ENCODE assay signal across 9 cellular contexts in genomic region chr20:33561981-33562601, GRCh38.
DNase-seq lines count a peak whose midpoint lies in the region; ATAC-seq lines count a peak whose summit lies in the region.
"Had no signal": no experiment of that assay in that cellular context is flagged by ENCODE, and none has a peak within 500 bp of the region (broad histone marks: within the 10 kb centered on the region; RNA-seq: fewer than 3 reads in every experiment).

No MANE protein-coding gene starts in this region.

- no peak overlapping the region for H3K4me2 ChIP-seq in Karpas-422 (ENCODE audit: low read depth, low read length, poor library complexity, severe bottlenecking)
- H3K4me2 ChIP-seq: BLaER1 treated with 17β-estradiol and CSF1 and Interleukin-3, amounts not matched to agents 10 nM and 100 nM had no signal

- no peak overlapping the region for H3K4me3 ChIP-seq in Karpas-422 (ENCODE audit: low read length)
- H3K4me3 ChIP-seq: BLaER1 treated with 17β-estradiol and CSF1 and Interleukin-3, amounts not matched to agents 10 nM and 100 nM had no signal

- peak overlapping the region; percentile 47 for H3K27ac ChIP-seq in Karpas-422 (ENCODE audit: low read length)
- H3K27ac ChIP-seq: BLaER1 treated with 17β-estradiol and CSF1 and Interleukin-3, amounts not matched to agents 10 nM and 100 nM had no signal

- peaks cover 12% of the 10 kb centered on the region; the same call in 1 of the 2 replicates for H3K36me3 ChIP-seq in Karpas-422 (ENCODE audit: insufficient read depth, low read length)

- no peak overlapping the region for H3K9ac ChIP-seq in Karpas-422 (ENCODE audit: low read length)
- H3K9ac ChIP-seq: BLaER1 treated with 17β-estradiol and CSF1 and Interleukin-3, amounts not matched to agents 10 nM and 100 nM had no signal

- H2AFZ ChIP-seq in Karpas-422 (ENCODE audit: low read length) = no peak overlapping the region

- H3K9me3 ChIP-seq in Karpas-422 (ENCODE audit: low read length) = no peaks in the 10 kb centered on the region

- H3K79me2 ChIP-seq in Karpas-422 (ENCODE audit: low read length) = peaks cover 99% of the 10 kb centered on the region

- ATAC-seq in esophagus mucosa (peak; percentile 84), GM18870 (IDR thresholded peaks at IDR 0.05; ENCODE audit: unreplicated experiment) (no peak)

- no peaks in the 10 kb centered on the region for H3K9me2 ChIP-seq in Karpas-422 (replicated peaks; ENCODE audit: insufficient read depth, low read length)

- peaks cover 46% of the 10 kb centered on the region for H3K4me1 ChIP-seq in Karpas-422 (ENCODE audit: low read length)
- H3K4me1 ChIP-seq: BLaER1 treated with 17β-estradiol and CSF1 and Interleukin-3, amounts not matched to agents 10 nM and 100 nM had no signal

- DNase-seq in A172 (ENCODE audit: low spot score) (peak; percentile 78), Karpas-422 (no peak), RPMI7951 (ENCODE audit: low read depth) (peak; percentile 97), myocyte (ENCODE audit: low read depth) (peak; percentile 65), amniotic stem cell (lab: John Stamatoyannopoulos, UW) (no peak)
- no peak for DNase-seq in stimulated activated CD4-positive, alpha-beta T cell treated with anti-CD3 and anti-CD28 coated beads, Interleukin-2, amount 100 ng/mL, for 24 hours

- H4K20me1 ChIP-seq in Karpas-422 (ENCODE audit: insufficient read depth, low read depth, low read length) = no peaks in the 10 kb centered on the region

- no peaks in the 10 kb centered on the region for H3K27me3 ChIP-seq in Karpas-422 (ENCODE audit: low read length)
- H3K27me3 ChIP-seq: BLaER1 treated with 17β-estradiol and CSF1 and Interleukin-3, amounts not matched to agents 10 nM and 100 nM had no signal

Comparison
In these comparisons a context has a peak if more than half of its experiments do, and no peak if none do; other contexts are left out.
1. DNase-seq: peak in A172 (single experiment), RPMI7951 (single experiment) and myocyte (single experiment); none in Karpas-422 (single experiment), amniotic stem cell (single experiment) and stimulated activated CD4-positive, alpha-beta T cell treated with anti-CD3 and anti-CD28 coated beads, Interleukin-2, amount 100 ng/mL, for 24 hours (0 of 2).